Comparison of ENCODE assay signal across 16 cellular contexts in the genomic region with DNA sequence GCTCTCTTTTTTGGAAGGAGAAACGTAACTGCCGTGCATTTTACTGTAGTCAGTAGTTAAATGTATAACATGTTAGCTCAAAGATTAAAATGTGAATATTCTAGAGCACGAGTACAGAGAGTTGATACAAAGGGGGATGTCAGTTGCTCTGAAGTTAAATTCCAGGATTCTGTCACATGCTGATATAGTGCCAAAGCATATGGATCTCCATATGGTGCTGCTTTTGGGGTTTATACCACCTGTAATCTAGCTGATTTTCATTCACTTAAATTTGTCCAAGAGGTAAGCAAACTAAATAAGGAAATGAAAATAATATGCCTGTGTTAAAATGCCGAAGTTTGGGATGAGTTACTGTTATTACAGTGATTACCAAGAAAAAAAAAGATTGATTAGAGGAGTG.
DNase-seq lines count a peak whose midpoint lies in the region; ATAC-seq, FAIRE-seq and TF ChIP-seq lines count a peak whose summit lies in the region.
"Had no signal": no experiment of that assay in that cellular context is flagged by ENCODE, and none has a peak within 500 bp of the region (broad histone marks: within the 10 kb centered on the region; RNA-seq: fewer than 3 reads in every experiment).

No MANE protein-coding gene starts in this region.

- H3K4me3 Mint-ChIP-seq in glutamatergic neuron (ENCODE audit: unreplicated experiment): peak overlapping the region; percentile 24
- H3K4me3 Mint-ChIP-seq: CD4-positive, CD25-positive, alpha-beta regulatory T cell had no signal

- TF ChIP-seq POLR2A in H54 (IDR thresholded peaks at IDR 0.05; ENCODE audit: low read depth, low read length): no peak

- no peak for ATAC-seq in HG02763 (IDR thresholded peaks at IDR 0.05; ENCODE audit: unreplicated experiment)
- ATAC-seq in HG03469 (IDR thresholded peaks at IDR 0.05; ENCODE audit: unreplicated experiment): no peak
- ATAC-seq: K562 had no signal

- TF ChIP-seq CTCF in glutamatergic neuron (IDR thresholded peaks at IDR 0.05; ENCODE audit: partially characterized antibody, unreplicated experiment): no peak

- H3K27ac Mint-ChIP-seq in glutamatergic neuron (ENCODE audit: unreplicated experiment): peak overlapping the region; percentile 57
- H3K27ac Mint-ChIP-seq: CD4-positive, CD25-positive, alpha-beta regulatory T cell had no signal

- peaks cover 2% of the 10 kb centered on the region for H3K9me3 Mint-ChIP-seq in glutamatergic neuron (ENCODE audit: unreplicated experiment)

- H3K36me3 Mint-ChIP-seq in glutamatergic neuron (ENCODE audit: unreplicated experiment): no peaks in the 10 kb centered on the region

- peak; percentile 83 for DNase-seq in DMS 273 treated with DMSO at 0.1 percent for 48 hours (lab: John Stamatoyannopoulos, UW)
- peak; percentile 67 for DNase-seq in NCI-H2171 (lab: John Stamatoyannopoulos, UW)
- DNase-seq in NCI-H82 (lab: John Stamatoyannopoulos, UW): peak; percentile 65
- no peak for DNase-seq in glutamatergic neuron
- DNase-seq in H54 (ENCODE audit: insufficient read length, low spot score): no peak
- DNase-seq: 8988T; ACHN; Calu3; CD4-positive, CD25-positive, alpha-beta regulatory T cell; DND-41; GF-D8; HCEC 1CT had no signal

- no peak for FAIRE-seq in H54 (lab: Jason Lieb, UNC)
- FAIRE-seq: H1, K562 had no signal

- peaks cover 24% of the 10 kb centered on the region for H3K4me1 Mint-ChIP-seq in glutamatergic neuron (ENCODE audit: low read depth, unreplicated experiment)

- no peaks in the 10 kb centered on the region for H3K27me3 Mint-ChIP-seq in glutamatergic neuron (ENCODE audit: unreplicated experiment)
- H3K27me3 Mint-ChIP-seq: CD4-positive, CD25-positive, alpha-beta regulatory T cell had no signal

Comparison
In these comparisons a context has a peak if more than half of its experiments do, and no peak if none do; other contexts are left out.
1. DNase-seq: peak in DMS 273 treated with DMSO at 0.1 percent for 48 hours (single experiment), NCI-H2171 (single experiment) and NCI-H82 (single experiment); none in glutamatergic neuron (single experiment) and H54 (single experiment).